Comparison of ENCODE assay signal across 8 cellular contexts in the genomic region with DNA sequence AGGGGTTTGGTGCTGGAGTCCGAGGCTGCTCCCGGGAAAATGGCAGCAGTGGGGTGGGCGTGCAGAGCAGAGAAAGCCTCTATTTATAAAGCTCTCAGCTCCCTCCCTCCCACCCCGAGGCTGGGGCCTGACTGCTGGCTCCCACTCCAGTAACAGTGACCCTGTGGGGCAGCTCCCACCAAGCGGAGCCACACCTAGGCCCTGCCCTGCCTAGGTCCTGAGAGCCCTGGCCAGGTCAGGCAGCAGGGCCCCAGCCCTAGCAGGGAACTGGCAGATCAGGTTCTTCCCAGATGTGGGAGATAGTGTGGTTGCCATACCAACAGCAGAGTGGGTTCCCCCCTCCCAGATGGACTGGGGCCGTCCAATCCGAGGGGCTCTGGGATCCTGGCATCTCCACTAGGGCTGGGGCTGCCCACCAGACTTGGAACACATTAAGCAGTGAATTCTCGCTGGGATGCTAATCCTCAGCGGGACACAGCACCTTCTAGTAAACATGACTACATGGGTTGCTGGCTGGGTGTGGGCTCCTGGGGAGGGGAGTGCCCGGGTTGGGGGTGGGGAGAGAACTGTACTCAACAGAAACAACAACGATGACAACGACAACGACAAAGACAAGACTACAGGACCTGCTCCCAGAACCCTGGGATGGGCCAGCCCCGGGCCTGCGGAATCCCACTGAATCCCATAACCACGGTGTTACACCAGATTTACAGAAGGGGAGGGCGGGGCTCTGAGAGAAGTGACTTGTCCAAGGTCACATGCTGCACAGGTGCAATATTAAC. TPM values are rescaled to one million over a fixed set of nuclear protein-coding genes. Genes with fewer than 3 reads are reported as not detected.
DNase-seq lines count a peak whose midpoint lies in the region; ATAC-seq and TF ChIP-seq lines count a peak whose summit lies in the region.

No MANE protein-coding gene starts in this region.

- peak overlapping the region; percentile 80 for H3K4me3 Mint-ChIP-seq in activated CD8-positive, alpha-beta memory T cell treated with anti-CD3 and anti-CD28 coated beads, Interleukin-2, amount 10 ng/mL, durations not matched to agents 7 days and 5 days

- H3K27me3 ChIP-seq in prostate gland (replicated peaks; ENCODE audit: insufficient read depth): no peaks in the 10 kb centered on the region

- TF ChIP-seq CTCF in fibroblast of mammary gland (conservative IDR thresholded peaks at IDR 0.05; ENCODE audit: control insufficient read depth, insufficient read depth, low read depth, low read length) (no peak), prostate gland (IDR thresholded peaks at IDR 0.05) (no peak)

- no peaks in the 10 kb centered on the region for H3K9me3 Mint-ChIP-seq in activated CD8-positive, alpha-beta memory T cell treated with anti-CD3 and anti-CD28 coated beads, Interleukin-2, amount 10 ng/mL, durations not matched to agents 7 days and 5 days (ENCODE audit: low read depth)

- H3K4me1 Mint-ChIP-seq in activated CD8-positive, alpha-beta memory T cell treated with anti-CD3 and anti-CD28 coated beads, Interleukin-2, amount 10 ng/mL, durations not matched to agents 7 days and 5 days: peaks cover 33% of the 10 kb centered on the region

- peak overlapping the region; percentile 78 for H3K27ac Mint-ChIP-seq in activated CD8-positive, alpha-beta memory T cell treated with anti-CD3 and anti-CD28 coated beads, Interleukin-2, amount 10 ng/mL, durations not matched to agents 7 days and 5 days

- H3K4me3 ChIP-seq in SK-N-MC (peak overlapping the region; percentile 83), fibroblast of mammary gland (ENCODE audit: control insufficient read depth, low read depth, low read length) (peak overlapping the region; percentile 68), prostate gland (peak overlapping the region; percentile 54 to 71)

- no peaks in the 10 kb centered on the region for H3K36me3 Mint-ChIP-seq in activated CD8-positive, alpha-beta memory T cell treated with anti-CD3 and anti-CD28 coated beads, Interleukin-2, amount 10 ng/mL, durations not matched to agents 7 days and 5 days

- 10% methylated on average over 17 of the region's 17 CpGs for WGBS in prostate gland

- H3K9me3 ChIP-seq in SK-N-MC (ENCODE audit: low read depth, low read length) (no peaks in the 10 kb centered on the region), prostate gland (no peaks in the 10 kb centered on the region)

- CTCF ChIA-PET in activated CD8-positive, alpha-beta memory T cell treated with anti-CD3 and anti-CD28 coated beads, Interleukin-2, amount 10 ng/mL, durations not matched to agents 7 days and 5 days (lab: Charles Lee): interaction anchor here (1.0 to 2.2 kb wide), 4 partner anchors 10 to 569 kb away, joined by 3 to 7 read pairs (median 4); a partner anchor contains a TSS

- H3K27ac ChIP-seq in SK-N-MC (no peak overlapping the region), prostate gland (peak overlapping the region; percentile 51 to 81)

- no peak for ATAC-seq in activated CD8-positive, alpha-beta memory T cell treated with anti-CD3 and anti-CD28 coated beads, Interleukin-2, amount 10 ng/mL, durations not matched to agents 7 days and 5 days
- ATAC-seq in HG03571 (IDR thresholded peaks at IDR 0.05; ENCODE audit: unreplicated experiment) (no peak), HG03135 (IDR thresholded peaks at IDR 0.05; ENCODE audit: unreplicated experiment) (no peak)

- no peak for DNase-seq in activated CD8-positive, alpha-beta memory T cell treated with anti-CD3 and anti-CD28 coated beads, Interleukin-2, amount 10 ng/mL, durations not matched to agents 7 days and 5 days
- no peak for DNase-seq in activated CD8-positive, alpha-beta memory T cell treated with anti-CD3 and anti-CD28 coated beads, Interleukin-2, amount 50 U/mL, for 48 hours
- DNase-seq in SK-N-MC (ENCODE audit: low read depth, low spot score) (no peak), fibroblast of mammary gland (ENCODE audit: low read depth) (no peak), prostate gland (ENCODE audit: low spot score) (peak; percentile 44), NOMO-1 (lab: John Stamatoyannopoulos, UW; ENCODE audit: unreplicated experiment in 2 of 2) (no peak)

- H3K4me1 ChIP-seq in prostate gland (replicated peaks): peaks cover 9% of the 10 kb centered on the region

- H3K9ac ChIP-seq in SK-N-MC (ENCODE audit: insufficient read length): no peak overlapping the region

- no peaks in the 10 kb centered on the region for H3K27me3 Mint-ChIP-seq in activated CD8-positive, alpha-beta memory T cell treated with anti-CD3 and anti-CD28 coated beads, Interleukin-2, amount 10 ng/mL, durations not matched to agents 7 days and 5 days

- H3K36me3 ChIP-seq in SK-N-MC (ENCODE audit: insufficient read depth, low read length) (no peaks in the 10 kb centered on the region), prostate gland (no peaks in the 10 kb centered on the region)

- TF ChIP-seq POLR2A in prostate gland (IDR thresholded peaks at IDR 0.05): peak; percentile 34

- intact Hi-C loops in prostate gland (cut with DNase I): loop anchor here (5.0 kb wide), 1 partner anchor 34 kb away; no protein-coding TSS in a partner anchor

RNA-seq across cellular contexts. Expression of a gene that starts 1.5 kb away (rescaled TPM):
- 10 to 100 TPM; 76.8 to 93.4 TPM for total RNA-seq in activated CD8-positive, alpha-beta memory T cell treated with anti-CD3 and anti-CD28 coated beads, Interleukin-2, amount 10 ng/mL, durations not matched to agents 7 days and 5 days
- 100 to 1,000 TPM; 113 to 178 TPM for total RNA-seq in prostate gland

RNA-seq across cellular contexts. Expression of a gene that starts 9.8 kb away (rescaled TPM):
- 10 to 100 TPM; 39.3 to 51.3 TPM for total RNA-seq in activated CD8-positive, alpha-beta memory T cell treated with anti-CD3 and anti-CD28 coated beads, Interleukin-2, amount 10 ng/mL, durations not matched to agents 7 days and 5 days
- 10 to 100 TPM; 54.5 to 56.5 TPM for total RNA-seq in prostate gland

RNA-seq across cellular contexts. Expression of a gene that starts 54.3 kb away (rescaled TPM):
- total RNA-seq in activated CD8-positive, alpha-beta memory T cell treated with anti-CD3 and anti-CD28 coated beads, Interleukin-2, amount 10 ng/mL, durations not matched to agents 7 days and 5 days: 10 to 100 TPM; 18.5 to 23.7 TPM
- 10 to 100 TPM; 13.5 to 24.1 TPM for total RNA-seq in prostate gland
